ENCODE assay signal across 19 cellular contexts in genomic region chr1:93676424-93676823, GRCh38. TPM values are rescaled to one million over a fixed set of nuclear protein-coding genes. Genes with fewer than 3 reads are reported as not detected.
DNase-seq lines count a peak whose midpoint lies in the region; ATAC-seq, FAIRE-seq and TF ChIP-seq lines count a peak whose summit lies in the region.
"Had no signal": no experiment of that assay in that cellular context is flagged by ENCODE, and none has a peak within 500 bp of the region (broad histone marks: within the 10 kb centered on the region; RNA-seq: fewer than 3 reads in every experiment).

No MANE protein-coding gene starts in this region.

- TF ChIP-seq POLR2A in endothelial cell of umbilical vein (IDR thresholded peaks at IDR 0.05; ENCODE audit: low read depth, low read length) = no peak

- no peak overlapping the region for H3K4me3 ChIP-seq in Panc1 (ENCODE audit: low read depth in 2 of 2, low read length in 2 of 2)
- H3K4me3 ChIP-seq in endothelial cell of umbilical vein (replicated peaks in 1 of 3; ENCODE audit: insufficient read depth in 1 of 3, low read depth in 1 of 3, low read length in 3 of 3) = no peak overlapping the region
- no peak overlapping the region for H3K4me3 ChIP-seq in right atrium auricular region
- peak overlapping the region; percentile 36 for H3K4me3 ChIP-seq in skeletal muscle satellite cell (ENCODE audit: low read length)
- H3K4me3 ChIP-seq: adrenal gland, coronary artery, prostate gland, SJCRH30 had no signal

- H3K4me1 Mint-ChIP-seq in activated CD4-positive, alpha-beta memory T cell treated with anti-CD3 and anti-CD28 coated beads, Interleukin-2, amount 10 ng/mL, durations not matched to agents 7 days and 5 days = peaks cover 18% of the 10 kb centered on the region

- peaks cover 56% of the 10 kb centered on the region for H3K4me1 ChIP-seq in Panc1 (ENCODE audit: control insufficient read depth, insufficient read depth, low read length)
- peaks cover 77% of the 10 kb centered on the region for H3K4me1 ChIP-seq in endothelial cell of umbilical vein (ENCODE audit: control insufficient read depth, extremely low read depth, insufficient read depth, low read length)
- peaks cover 0 to 77% of the 10 kb centered on the region in 2 donors for H3K4me1 ChIP-seq in right atrium auricular region
- peaks cover 82% of the 10 kb centered on the region for H3K4me1 ChIP-seq in skeletal muscle satellite cell (ENCODE audit: control insufficient read depth, insufficient read depth, low read length)

- H3K27me3 ChIP-seq in Panc1 (ENCODE audit: control insufficient read depth, insufficient read depth, low read length) (no peaks in the 10 kb centered on the region), endothelial cell of umbilical vein (ENCODE audit: control insufficient read depth in 2 of 2, insufficient read depth in 2 of 2, low read length in 2 of 2) (no peaks in the 10 kb centered on the region), right atrium auricular region (no peaks in the 10 kb centered on the region), skeletal muscle satellite cell (ENCODE audit: control insufficient read depth, insufficient read depth, low read length) (no peaks in the 10 kb centered on the region)
- H3K27me3 ChIP-seq: adrenal gland, SJCRH30 had no signal

- POLR2A ChIA-PET in Panc1 (lab: Charles Lee) = no interaction called here
- POLR2A ChIA-PET in endothelial cell of umbilical vein (lab: Charles Lee) = no interaction called here
- POLR2A ChIA-PET in activated CD4-positive, alpha-beta memory T cell treated with anti-CD3 and anti-CD28 coated beads, Interleukin-2, amount 10 ng/mL, durations not matched to agents 7 days and 5 days (lab: Charles Lee) = interaction anchor here (0.9 kb wide), 1 partner anchor 10 kb away, joined by 3 read pairs; no protein-coding TSS in a partner anchor

- H3K9ac ChIP-seq in endothelial cell of umbilical vein (replicated peaks; ENCODE audit: extremely low read depth, insufficient read depth, low read length) = no peak overlapping the region
- peak overlapping the region; percentile 38 for H3K9ac ChIP-seq in skeletal muscle satellite cell (ENCODE audit: low read depth, low read length)

- intact Hi-C loops in Panc1 (cut with micrococcal nuclease; ENCODE audit: unreplicated experiment) (no loop called here), endothelial cell of umbilical vein (cut with micrococcal nuclease) (no loop called here)

- H3K27me3 Mint-ChIP-seq in activated CD4-positive, alpha-beta memory T cell treated with anti-CD3 and anti-CD28 coated beads, Interleukin-2, amount 10 ng/mL, durations not matched to agents 7 days and 5 days = peaks cover 42% of the 10 kb centered on the region

- no peak for ATAC-seq in Panc1
- ATAC-seq: natural killer cell had no signal

- H3K4me3 Mint-ChIP-seq in activated CD4-positive, alpha-beta memory T cell treated with anti-CD3 and anti-CD28 coated beads, Interleukin-2, amount 10 ng/mL, durations not matched to agents 7 days and 5 days = no peak overlapping the region
- H3K4me3 Mint-ChIP-seq: natural killer cell had no signal

- BruUV-seq in Panc1 (replicated peaks; lab: Mats Ljungman, UMichigan) = no TSS peak
- BruUV-seq in endothelial cell of umbilical vein (replicated peaks; lab: Mats Ljungman, UMichigan) = no TSS peak

- no peak for FAIRE-seq in endothelial cell of umbilical vein (lab: Jason Lieb, UNC)

- no peak overlapping the region for H2AFZ ChIP-seq in endothelial cell of umbilical vein (ENCODE audit: low read depth, low read length)

- peaks cover 2% of the 10 kb centered on the region for H4K20me1 ChIP-seq in endothelial cell of umbilical vein (replicated peaks; ENCODE audit: control insufficient read depth, extremely low read depth, insufficient read depth, low read length)

- peak overlapping the region; percentile 61; the same call in 1 of the 2 replicates for H3K27ac ChIP-seq in Panc1 (ENCODE audit: low read length)
- H3K27ac ChIP-seq in endothelial cell of umbilical vein (ENCODE audit: insufficient read depth, low read depth, low read length) = no peak overlapping the region
- H3K27ac ChIP-seq in right atrium auricular region = peak overlapping the region; percentile 17 to 30
- H3K27ac ChIP-seq: HL-60, prostate gland, SJCRH30 had no signal

- peaks cover 7% of the 10 kb centered on the region for H3K36me3 Mint-ChIP-seq in activated CD4-positive, alpha-beta memory T cell treated with anti-CD3 and anti-CD28 coated beads, Interleukin-2, amount 10 ng/mL, durations not matched to agents 7 days and 5 days (ENCODE audit: low read depth)
- H3K36me3 Mint-ChIP-seq: natural killer cell had no signal

- TF ChIP-seq CTCF in Panc1 (IDR thresholded peaks at IDR 0.05) = no peak
- TF ChIP-seq CTCF in endothelial cell of umbilical vein (IDR thresholded peaks at IDR 0.05; ENCODE audit: extremely low read depth in 1 of 2, insufficient read depth in 1 of 2, low read depth in 1 of 2, low read length in 2 of 2) = no peak
- TF ChIP-seq CTCF in right atrium auricular region (IDR thresholded peaks at IDR 0.05) = no peak

- H3K27ac Mint-ChIP-seq in activated CD4-positive, alpha-beta memory T cell treated with anti-CD3 and anti-CD28 coated beads, Interleukin-2, amount 10 ng/mL, durations not matched to agents 7 days and 5 days = no peak overlapping the region
- H3K27ac Mint-ChIP-seq: natural killer cell had no signal

- H3K79me2 ChIP-seq in endothelial cell of umbilical vein (ENCODE audit: control insufficient read depth, insufficient read depth, low read length) = peaks cover 91% of the 10 kb centered on the region

- CTCF ChIA-PET in Panc1 (lab: Charles Lee) = no interaction called here
- CTCF ChIA-PET in endothelial cell of umbilical vein (lab: Charles Lee) = interaction anchor here (0.7 to 8.2 kb wide), 8 partner anchors 10 to 168 kb away, joined by 3 to 104 read pairs (median 4); no protein-coding TSS in a partner anchor
- CTCF ChIA-PET in activated CD4-positive, alpha-beta memory T cell treated with anti-CD3 and anti-CD28 coated beads, Interleukin-2, amount 10 ng/mL, durations not matched to agents 7 days and 5 days (lab: Charles Lee) = no interaction called here

- in situ Hi-C loops in Panc1 (cut with HindIII; ENCODE audit: low pct_unique_long_range_greater_than_20kb, low sequenced_read_pairs) = no loop called here

- H3K9me3 Mint-ChIP-seq in activated CD4-positive, alpha-beta memory T cell treated with anti-CD3 and anti-CD28 coated beads, Interleukin-2, amount 10 ng/mL, durations not matched to agents 7 days and 5 days = no peaks in the 10 kb centered on the region
- H3K9me3 Mint-ChIP-seq: natural killer cell had no signal

- DNase-seq in Panc1 (ENCODE audit: low read depth, low spot score) (no peak), endothelial cell of umbilical vein (ENCODE audit: low read depth, low spot score) (peak; percentile 25), right atrium auricular region (ENCODE audit: low spot score) (no peak), GM19238 (ENCODE audit: insufficient read length, low spot score) (no peak), NCI-H2081 (lab: John Stamatoyannopoulos, UW) (no peak), GOT3 (lab: John Stamatoyannopoulos, UW) (no peak)
- DNase-seq in activated CD4-positive, alpha-beta memory T cell treated with anti-CD3 and anti-CD28 coated beads, Interleukin-2, amount 10 ng/mL, durations not matched to agents 7 days and 5 days = no peak
- DNase-seq: activated CD4-positive, alpha-beta T cell treated with anti-CD3 and anti-CD28 coated beads, Interleukin-2, amount 50 U/mL, for 48 hours; C1 segment of cervical spinal cord; KG1; natural killer cell; NCI-H1105; NCI-H345; SJCRH30 had no signal

- no peaks in the 10 kb centered on the region for H3K9me1 ChIP-seq in endothelial cell of umbilical vein (replicated peaks; ENCODE audit: control insufficient read depth, extremely low read depth, insufficient read depth, low read length)

- H3K4me2 ChIP-seq in endothelial cell of umbilical vein (ENCODE audit: insufficient read depth, low read length) = no peak overlapping the region
- H3K4me2 ChIP-seq in skeletal muscle satellite cell (ENCODE audit: low read length) = peak overlapping the region; percentile 83

- dilution Hi-C loops in endothelial cell of umbilical vein (cut with MboI; ENCODE audit: extremely low pct_ligation_motif_present, low sequenced_read_pairs) = no loop called here

- H3K36me3 ChIP-seq in Panc1 (ENCODE audit: control insufficient read depth, insufficient read depth, low read length) = peaks cover 2% of the 10 kb centered on the region; the same call in 1 of the 2 replicates
- H3K36me3 ChIP-seq in endothelial cell of umbilical vein (ENCODE audit: control insufficient read depth in 2 of 2, extremely low read depth in 1 of 2, insufficient read depth in 2 of 2, low read length in 2 of 2) = peaks cover 0 to 9% of the 10 kb centered on the region in 2 experiments
- no peaks in the 10 kb centered on the region for H3K36me3 ChIP-seq in right atrium auricular region
- peaks cover 61% of the 10 kb centered on the region for H3K36me3 ChIP-seq in skeletal muscle satellite cell (ENCODE audit: insufficient read depth, low read length)
- H3K36me3 ChIP-seq: adrenal gland, prostate gland had no signal

- H3K9me3 ChIP-seq in Panc1 (ENCODE audit: control insufficient read depth, insufficient read depth, low read depth, low read length) = no peaks in the 10 kb centered on the region
- H3K9me3 ChIP-seq in endothelial cell of umbilical vein (replicated peaks; ENCODE audit: control insufficient read depth, insufficient read depth, low read length) = no peaks in the 10 kb centered on the region
- H3K9me3 ChIP-seq in right atrium auricular region = no peaks in the 10 kb centered on the region
- H3K9me3 ChIP-seq in skeletal muscle satellite cell (replicated peaks; ENCODE audit: low read length) = no peaks in the 10 kb centered on the region
- H3K9me3 ChIP-seq: adrenal gland, prostate gland, SJCRH30 had no signal

TF ChIP-seq in endothelial cell of umbilical vein, 7 proteins besides CTCF, POLR2A, EP300 and RAD21 (continues in another document):
- TF ChIP-seq GATA2 (IDR thresholded peaks at IDR 0.05; ENCODE audit: insufficient read depth, insufficient read length, low read depth, low read length) (no peak), MYC (IDR thresholded peaks at IDR 0.05; ENCODE audit: low read depth, low read length) (no peak)

RNA-seq across cellular contexts. Expression of gene BCAR3, which starts 5.2 kb away (rescaled TPM):
- 33.9 TPM for total RNA-seq in Panc1 (2021; ENCODE audit: unreplicated experiment)
- 22.4 TPM for polyA plus RNA-seq in Panc1 (2012; ENCODE audit: insufficient read length)
- total RNA-seq in endothelial cell of umbilical vein = 31.2 and 32.9 TPM in 2 replicates
- polyA plus RNA-seq in endothelial cell of umbilical vein = 15.6 and 17.5 TPM in 2 replicates
- 25.3 and 26.5 TPM in 2 replicates for polyA plus RNA-seq in endothelial cell of umbilical vein (2011; cell fraction: cytosol; rRNA removed)
- polyA plus RNA-seq in endothelial cell of umbilical vein (2011; cell fraction: nucleus; rRNA removed) = 36.3 and 37.1 TPM in 2 replicates
- polyA plus RNA-seq in endothelial cell of umbilical vein (2012) = 32.6 and 38.1 TPM in 2 replicates
- polyA minus RNA-seq in endothelial cell of umbilical vein = 18.1 and 19.7 TPM in 2 replicates
- polyA minus RNA-seq in endothelial cell of umbilical vein (2011; cell fraction: cytosol; rRNA and poly(A)+ RNA removed) = 69.6 TPM
- 30.1 and 38.1 TPM in 2 replicates for polyA minus RNA-seq in endothelial cell of umbilical vein (2011; cell fraction: nucleus; rRNA and poly(A)+ RNA removed)
- 10 to 100 TPM; 12.7 to 19.3 TPM for total RNA-seq in right atrium auricular region
- total RNA-seq in skeletal muscle satellite cell (2012; rRNA removed) = 16.2 and 18.3 TPM in 2 replicates
- 1 to 10 TPM; 3.1 to 3.9 TPM for total RNA-seq in activated CD4-positive, alpha-beta memory T cell treated with anti-CD3 and anti-CD28 coated beads, Interleukin-2, amount 10 ng/mL, durations not matched to agents 7 days and 5 days
